ENCODE assay signal across 20 cellular contexts in genomic region chr3:154931484-154931883, GRCh38.
DNase-seq lines count a peak whose midpoint lies in the region; ATAC-seq and TF ChIP-seq lines count a peak whose summit lies in the region.
"Had no signal": no experiment of that assay in that cellular context is flagged by ENCODE, and none has a peak within 500 bp of the region (broad histone marks: within the 10 kb centered on the region; RNA-seq: fewer than 3 reads in every experiment).

No MANE protein-coding gene starts in this region.

- H3K9me2 ChIP-seq in OCI-LY1 (ENCODE audit: low read depth, low read length), result no peaks in the 10 kb centered on the region

- no peak overlapping the region for H3K4me2 ChIP-seq in OCI-LY1 (ENCODE audit: low read length)

- no peak overlapping the region for H3K9ac ChIP-seq in OCI-LY1 (ENCODE audit: low read length)

- no peak overlapping the region for H3K4me3 Mint-ChIP-seq in stimulated activated naive CD8-positive, alpha-beta T cell treated with anti-CD3 and anti-CD28 coated beads, Interleukin-15, amount 100 ng/mL, for 72 hours
- H3K4me3 Mint-ChIP-seq: activated T-cell treated with anti-CD3 and anti-CD28 coated beads, Interleukin-2, amount 50 U/mL, for 24 hours; effector memory CD8-positive, alpha-beta T cell; natural killer cell had no signal

- no peaks in the 10 kb centered on the region for H3F3A ChIP-seq in OCI-LY1 (ENCODE audit: insufficient read depth, low read length)

- no peaks in the 10 kb centered on the region for H3K79me2 ChIP-seq in OCI-LY1 (ENCODE audit: insufficient read depth, low read length)

- H4K20me1 ChIP-seq in OCI-LY1 (ENCODE audit: insufficient read depth, low read length), result no peaks in the 10 kb centered on the region

- no peak overlapping the region for H3K27ac Mint-ChIP-seq in stimulated activated naive CD8-positive, alpha-beta T cell treated with anti-CD3 and anti-CD28 coated beads, Interleukin-15, amount 100 ng/mL, for 72 hours
- H3K27ac Mint-ChIP-seq: activated naive CD4-positive, alpha-beta T cell treated with anti-CD3 and anti-CD28 coated beads, Interleukin-2, amount 50 U/mL, for 72 hours; activated T-cell treated with anti-CD3 and anti-CD28 coated beads, Interleukin-2, amount 50 U/mL, for 24 hours; effector memory CD8-positive, alpha-beta T cell; natural killer cell had no signal

- H3K27me3 ChIP-seq in right cardiac atrium (ENCODE audit: control insufficient read depth, insufficient read depth) (no peaks in the 10 kb centered on the region), OCI-LY1 (ENCODE audit: insufficient read depth, low read length) (no peaks in the 10 kb centered on the region)
- H3K27me3 ChIP-seq: MG63, stomach had no signal

- 55% methylated on average over 1 of the region's 1 CpG for WGBS in right cardiac atrium

- peak overlapping the region; percentile 64; the same call in 1 of the 2 replicates for H2AFZ ChIP-seq in OCI-LY1 (ENCODE audit: low read length)

- intact Hi-C loops in Right ventricle myocardium inferior (cut with DNase I), result no loop called here
- intact Hi-C loops in right cardiac atrium (cut with DNase I), result no loop called here

- H3K9me3 Mint-ChIP-seq in stimulated activated naive CD8-positive, alpha-beta T cell treated with anti-CD3 and anti-CD28 coated beads, Interleukin-15, amount 100 ng/mL, for 72 hours, result no peaks in the 10 kb centered on the region
- H3K9me3 Mint-ChIP-seq: activated T-cell treated with anti-CD3 and anti-CD28 coated beads, Interleukin-2, amount 50 U/mL, for 24 hours had no signal

- H3K4me1 ChIP-seq in right cardiac atrium (ENCODE audit: control insufficient read depth, insufficient read depth, low read length) (no peaks in the 10 kb centered on the region), OCI-LY1 (ENCODE audit: insufficient read depth, low read length, severe bottlenecking) (peaks cover 4% of the 10 kb centered on the region)
- H3K4me1 ChIP-seq: prostate gland had no signal

- H3K4me1 Mint-ChIP-seq in stimulated activated naive CD8-positive, alpha-beta T cell treated with anti-CD3 and anti-CD28 coated beads, Interleukin-15, amount 100 ng/mL, for 72 hours, result no peaks in the 10 kb centered on the region
- H3K4me1 Mint-ChIP-seq: natural killer cell had no signal

- ATAC-seq in Right ventricle myocardium inferior, result peak; percentile 50
- no peak for ATAC-seq in right cardiac atrium
- ATAC-seq in stimulated activated naive CD8-positive, alpha-beta T cell treated with anti-CD3 and anti-CD28 coated beads, Interleukin-15, amount 100 ng/mL, for 72 hours, result no peak
- no peak for ATAC-seq in GM21367 (IDR thresholded peaks at IDR 0.05; ENCODE audit: unreplicated experiment)
- ATAC-seq: activated naive CD4-positive, alpha-beta T cell treated with anti-CD3 and anti-CD28 coated beads, Interleukin-2, amount 50 U/mL, for 72 hours; effector memory CD8-positive, alpha-beta T cell; natural killer cell had no signal

- no peaks in the 10 kb centered on the region for H3K27me3 Mint-ChIP-seq in stimulated activated naive CD8-positive, alpha-beta T cell treated with anti-CD3 and anti-CD28 coated beads, Interleukin-15, amount 100 ng/mL, for 72 hours
- H3K27me3 Mint-ChIP-seq: activated T-cell treated with anti-CD3 and anti-CD28 coated beads, Interleukin-2, amount 50 U/mL, for 24 hours; effector memory CD8-positive, alpha-beta T cell had no signal

- no peak for TF ChIP-seq CTCF in OCI-LY1 (IDR thresholded peaks at IDR 0.05; ENCODE audit: low read length)

- H3K27ac ChIP-seq in right cardiac atrium (ENCODE audit: low read length) (no peak overlapping the region), OCI-LY1 (ENCODE audit: low read depth, low read length, poor library complexity, severe bottlenecking) (no peak overlapping the region)
- H3K27ac ChIP-seq: prostate gland, SK-N-MC, stomach had no signal

- H3K9me3 ChIP-seq in right cardiac atrium (ENCODE audit: control insufficient read depth, low read length), result no peaks in the 10 kb centered on the region
- no peaks in the 10 kb centered on the region for H3K9me3 ChIP-seq in OCI-LY1 (ENCODE audit: low read length)
- H3K9me3 ChIP-seq: MG63, prostate gland, stomach had no signal

- DNase-seq in Right ventricle myocardium inferior (ENCODE audit: missing footprints) (no peak), right cardiac atrium (no peak), fibroblast of gingiva (ENCODE audit: low read depth) (peak; percentile 72), skeletal muscle cell (ENCODE audit: low read depth) (peak; percentile 75)
- no peak for DNase-seq in stimulated activated naive CD8-positive, alpha-beta T cell treated with anti-CD3 and anti-CD28 coated beads, Interleukin-15, amount 100 ng/mL, for 72 hours
- DNase-seq in activated naive CD4-positive, alpha-beta T cell treated with Interleukin-2 at 50 U/mL for 16 hours, result no peak
- DNase-seq: 8988T; activated T-cell treated with anti-CD3 and anti-CD28 coated beads, Interleukin-2, amount 50 U/mL, for 24 hours; central memory CD4-positive, alpha-beta T cell; effector memory CD8-positive, alpha-beta T cell; H7; MG63; natural killer cell; NCI-H1930; stomach had no signal

- no peaks in the 10 kb centered on the region for H3K36me3 ChIP-seq in OCI-LY1 (ENCODE audit: insufficient read depth, low read length)
- H3K36me3 ChIP-seq: MG63, prostate gland, stomach had no signal

- H3K4me3 ChIP-seq in right cardiac atrium (ENCODE audit: low read length) (no peak overlapping the region), OCI-LY1 (ENCODE audit: low read depth, low read length, poor library complexity, severe bottlenecking) (no peak overlapping the region), skeletal muscle cell (ENCODE audit: low read depth, low read length) (no peak overlapping the region)
- H3K4me3 ChIP-seq: MG63, prostate gland, SK-N-MC, stomach had no signal

Comparison
In these comparisons a context has a peak if more than half of its experiments do, and no peak if none do; other contexts are left out.
1. DNase-seq: peak in fibroblast of gingiva (single experiment) and skeletal muscle cell (single experiment); none in Right ventricle myocardium inferior (single experiment), right cardiac atrium (0 of 3), stimulated activated naive CD8-positive, alpha-beta T cell treated with anti-CD3 and anti-CD28 coated beads, Interleukin-15, amount 100 ng/mL, for 72 hours (0 of 2) and activated naive CD4-positive, alpha-beta T cell treated with Interleukin-2 at 50 U/mL for 16 hours (single experiment).